Comparison of ENCODE assay signal across 26 cellular contexts in the genomic region with DNA sequence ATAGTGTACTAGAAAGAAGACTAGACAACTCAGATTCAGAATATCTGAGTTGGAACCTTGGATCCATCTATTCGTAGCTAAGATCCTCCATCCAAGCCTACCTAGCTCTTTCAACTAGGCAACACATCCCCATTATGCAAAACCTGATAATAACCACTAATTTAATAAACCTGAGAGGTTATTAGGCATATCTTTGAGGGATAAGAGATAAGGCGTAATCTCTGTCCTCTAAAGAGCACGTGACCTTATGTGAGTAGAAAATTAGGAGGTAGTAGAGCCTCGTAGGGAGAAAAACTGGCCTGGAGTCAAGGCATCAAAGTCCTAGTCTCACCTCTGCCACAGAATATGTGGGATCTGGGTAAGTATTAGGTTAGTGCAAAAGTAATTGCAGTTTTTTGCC.
DNase-seq lines count a peak whose midpoint lies in the region; ATAC-seq, FAIRE-seq and TF ChIP-seq lines count a peak whose summit lies in the region.
"Had no signal": no experiment of that assay in that cellular context is flagged by ENCODE, and none has a peak within 500 bp of the region (broad histone marks: within the 10 kb centered on the region; RNA-seq: fewer than 3 reads in every experiment).

No MANE protein-coding gene starts in this region.

- DNase-seq in D721Med (ENCODE audit: insufficient read length, low spot score) (no peak), SK-N-DZ (ENCODE audit: low spot score) (peak; percentile 60), small intestine (peak; percentile 61), OCI-M1 (lab: John Stamatoyannopoulos, UW) (no peak), smooth muscle cell (lab: John Stamatoyannopoulos, UW; ENCODE audit: unreplicated experiment) (no peak)
- DNase-seq: AML-193; Caco-2; Calu3; CD4-positive, alpha-beta T cell; CD8-positive, alpha-beta T cell; DMS 273 treated with DMSO at 0.1 percent for 48 hours; DMS153; DMS53; DMS79; DND-41; EL; GDM1 had no signal

- H3K27ac ChIP-seq in small intestine (ENCODE audit: low read depth in 1 of 2, low read length in 1 of 2) (no peak overlapping the region), smooth muscle cell (ENCODE audit: low read depth) (no peak overlapping the region)
- H3K27ac ChIP-seq: 22Rv1; A549; BLaER1 treated with 17β-estradiol and CSF1 and Interleukin-3, amounts not matched to agents 10 nM and 100 nM; C4-2B had no signal

- H3K27me3 ChIP-seq in small intestine (ENCODE audit: control insufficient read depth in 2 of 2, insufficient read depth in 2 of 2, low read length in 2 of 2) (no peaks in the 10 kb centered on the region), smooth muscle cell (ENCODE audit: low read depth) (no peaks in the 10 kb centered on the region)
- H3K27me3 ChIP-seq: BLaER1 treated with 17β-estradiol and CSF1 and Interleukin-3, amounts not matched to agents 10 nM and 100 nM had no signal

- ATAC-seq in SK-N-SH treated with all-trans-retinoic acid at 6 μM for 48 hours (no peak), GM19035 (IDR thresholded peaks at IDR 0.05; ENCODE audit: unreplicated experiment) (no peak)
- ATAC-seq: A549; CD8-positive, alpha-beta T cell had no signal

- TF ChIP-seq CTCF in D721Med (IDR thresholded peaks at IDR 0.05; ENCODE audit: insufficient read depth, missing control alignments) (no peak), smooth muscle cell (IDR thresholded peaks at IDR 0.05; ENCODE audit: borderline replicate concordance, insufficient read depth, poor library complexity, severe bottlenecking) (no peak)

- H4K20me1 ChIP-seq in smooth muscle cell (ENCODE audit: low read depth), result peaks cover 53% of the 10 kb centered on the region

- no peaks in the 10 kb centered on the region for H3F3A ChIP-seq in smooth muscle cell (ENCODE audit: low read depth)

- WGBS in small intestine, 3 donors, result 28 to 73% (median 42%) methylated on average over 4 of the region's 4 CpGs
- 86% methylated on average over 4 of the region's 4 CpGs for WGBS in smooth muscle cell (ENCODE audit: low lambda C conversion rate)

- no peak overlapping the region for H3K9ac ChIP-seq in smooth muscle cell (ENCODE audit: low read depth)
- H3K9ac ChIP-seq: BLaER1 treated with 17β-estradiol and CSF1 and Interleukin-3, amounts not matched to agents 10 nM and 100 nM had no signal

- H3K4me3 ChIP-seq in small intestine (ENCODE audit: low read depth in 1 of 2, low read length in 2 of 2) (no peak overlapping the region), smooth muscle cell (no peak overlapping the region)
- H3K4me3 ChIP-seq: A549; BLaER1 treated with 17β-estradiol and CSF1 and Interleukin-3, amounts not matched to agents 10 nM and 100 nM had no signal

- FAIRE-seq in D721Med (lab: Jason Lieb, UNC), result peak; percentile 11
- FAIRE-seq in small intestine (lab: Jason Lieb, UNC), result no peak
- FAIRE-seq: A549, GM12891, GM18507, GM19239 had no signal

- peaks cover 52% of the 10 kb centered on the region for H3K79me2 ChIP-seq in smooth muscle cell (ENCODE audit: low read depth)

- H3K4me1 ChIP-seq in small intestine (ENCODE audit: control insufficient read depth in 2 of 2, insufficient read depth in 1 of 2, low read depth in 1 of 2, low read length in 1 of 2) (no peaks in the 10 kb centered on the region), smooth muscle cell (ENCODE audit: low read depth) (no peaks in the 10 kb centered on the region)
- H3K4me1 ChIP-seq: BLaER1 treated with 17β-estradiol and CSF1 and Interleukin-3, amounts not matched to agents 10 nM and 100 nM; Caco-2 had no signal

- no peak overlapping the region for H3K4me2 ChIP-seq in smooth muscle cell
- H3K4me2 ChIP-seq: A549; BLaER1 treated with 17β-estradiol and CSF1 and Interleukin-3, amounts not matched to agents 10 nM and 100 nM had no signal

- H3K9me3 ChIP-seq in small intestine (ENCODE audit: control insufficient read depth, low read depth), result no peaks in the 10 kb centered on the region
- no peaks in the 10 kb centered on the region for H3K9me3 ChIP-seq in smooth muscle cell (replicated peaks; ENCODE audit: low read depth)
- H3K9me3 ChIP-seq: A549, Caco-2 had no signal

- no peak overlapping the region for H2AFZ ChIP-seq in smooth muscle cell (ENCODE audit: low read depth)

- no peaks in the 10 kb centered on the region for H3K36me3 ChIP-seq in small intestine (ENCODE audit: control insufficient read depth in 2 of 2, insufficient read depth in 2 of 2, low read length in 2 of 2)
- H3K36me3 ChIP-seq in smooth muscle cell (ENCODE audit: low read depth), result no peaks in the 10 kb centered on the region

TF ChIP-seq in SK-N-SH treated with all-trans-retinoic acid at 6 μM for 48 hours, 23 proteins besides CTCF, POLR2A, EP300 and RAD21:
- peak; percentile 37; the same call in 1 of the 2 replicates for TF ChIP-seq TCF4 (CRISPR knock-in tag; IDR thresholded peaks at IDR 0.05; ENCODE audit: borderline replicate concordance)
- no peak for TF ChIP-seq TOX (CRISPR knock-in tag; IDR thresholded peaks at IDR 0.05; ENCODE audit: borderline replicate concordance)
TF ChIP-seq in SK-N-SH treated with all-trans-retinoic acid at 6 μM for 48 hours: peak in this region for 1.

Comparison
In these comparisons a context has a peak if more than half of its experiments do, and no peak if none do; other contexts are left out.
1. DNase-seq: peak in SK-N-DZ (single experiment) and small intestine (single experiment); none in D721Med (single experiment), OCI-M1 (single experiment) and smooth muscle cell (single experiment).